Comparison of ENCODE assay signal across 16 cellular contexts in genomic region chr16:81928975-81929374, GRCh38.
DNase-seq lines count a peak whose midpoint lies in the region; ATAC-seq and TF ChIP-seq lines count a peak whose summit lies in the region.
"Had no signal": no experiment of that assay in that cellular context is flagged by ENCODE, and none has a peak within 500 bp of the region (broad histone marks: within the 10 kb centered on the region; RNA-seq: fewer than 3 reads in every experiment).

No MANE protein-coding gene starts in this region.

- peak; percentile 42 for ATAC-seq in stimulated activated naive CD8-positive, alpha-beta T cell treated with anti-CD3 and anti-CD28 coated beads, Interleukin-15, amount 100 ng/mL, for 72 hours
- ATAC-seq in GM18520 (IDR thresholded peaks at IDR 0.05; ENCODE audit: unreplicated experiment), result no peak
- ATAC-seq: Right ventricle myocardium inferior had no signal

- H3K27ac Mint-ChIP-seq in stimulated activated naive CD8-positive, alpha-beta T cell treated with anti-CD3 and anti-CD28 coated beads, Interleukin-15, amount 100 ng/mL, for 72 hours, result peak overlapping the region; percentile 3 to 65
- H3K27ac Mint-ChIP-seq: activated T-cell treated with anti-CD3 and anti-CD28 coated beads, Interleukin-2, amount 50 U/mL, for 24 hours; brain had no signal

- DNase-seq in activated T-cell treated with anti-CD3 and anti-CD28 coated beads for 48 hours (ENCODE audit: low read depth) (peak; percentile 1), activated T-cell treated with anti-CD3 and anti-CD28 coated beads for 4 hours (no peak), islet precursor cell (peak; percentile 45), COR-L47 (lab: John Stamatoyannopoulos, UW) (no peak), tibial nerve (ENCODE audit: low spot score in 2 of 2) (no peak)
- DNase-seq in activated CD4-positive, alpha-beta T cell treated with anti-CD3 and anti-CD28 coated beads, Interleukin-2, amount 50 U/mL, for 48 hours, result peak; percentile 33 to 57
- DNase-seq in stimulated activated naive CD8-positive, alpha-beta T cell treated with anti-CD3 and anti-CD28 coated beads, Interleukin-15, amount 100 ng/mL, for 72 hours, result no peak
- DNase-seq: activated T-cell treated with anti-CD3 and anti-CD28 coated beads, Interleukin-2, amount 50 U/mL, for 24 hours; DMS79 treated with DMSO at 0.1 percent for 48 hours; HCEC 1CT; NCI-H1436; small intestine; T1000 had no signal

- no peak for TF ChIP-seq EP300 in tibial nerve (IDR thresholded peaks at IDR 0.05)

- H3K4me1 Mint-ChIP-seq in stimulated activated naive CD8-positive, alpha-beta T cell treated with anti-CD3 and anti-CD28 coated beads, Interleukin-15, amount 100 ng/mL, for 72 hours, result peaks cover 8% of the 10 kb centered on the region
- H3K4me1 Mint-ChIP-seq: brain had no signal

- no peak for TF ChIP-seq CTCF in tibial nerve (IDR thresholded peaks at IDR 0.05)

- no peaks in the 10 kb centered on the region for H3K27me3 ChIP-seq in tibial nerve

- no peak overlapping the region for H3K4me3 Mint-ChIP-seq in stimulated activated naive CD8-positive, alpha-beta T cell treated with anti-CD3 and anti-CD28 coated beads, Interleukin-15, amount 100 ng/mL, for 72 hours
- H3K4me3 Mint-ChIP-seq: activated T-cell treated with anti-CD3 and anti-CD28 coated beads, Interleukin-2, amount 50 U/mL, for 24 hours; brain had no signal

- no peaks in the 10 kb centered on the region for H3K4me1 ChIP-seq in tibial nerve

- no peaks in the 10 kb centered on the region for H3K9me3 ChIP-seq in tibial nerve

- no peak overlapping the region for H3K4me3 ChIP-seq in tibial nerve

- no peaks in the 10 kb centered on the region for H3K27me3 Mint-ChIP-seq in stimulated activated naive CD8-positive, alpha-beta T cell treated with anti-CD3 and anti-CD28 coated beads, Interleukin-15, amount 100 ng/mL, for 72 hours
- H3K27me3 Mint-ChIP-seq: activated T-cell treated with anti-CD3 and anti-CD28 coated beads, Interleukin-2, amount 50 U/mL, for 24 hours had no signal

- peaks cover 0 to 5% (median 0%) of the 10 kb centered on the region in 3 donors for H3K36me3 ChIP-seq in tibial nerve

- H3K9me3 Mint-ChIP-seq in stimulated activated naive CD8-positive, alpha-beta T cell treated with anti-CD3 and anti-CD28 coated beads, Interleukin-15, amount 100 ng/mL, for 72 hours, result no peaks in the 10 kb centered on the region
- H3K9me3 Mint-ChIP-seq: activated T-cell treated with anti-CD3 and anti-CD28 coated beads, Interleukin-2, amount 50 U/mL, for 24 hours; brain had no signal

- WGBS in tibial nerve, 2 donors, result 53 to 65% methylated on average over 7 to 8 of the region's 8 CpGs

- no peak overlapping the region for H3K27ac ChIP-seq in tibial nerve

- TF ChIP-seq POLR2A in tibial nerve (IDR thresholded peaks at IDR 0.05), result no peak

Comparison
In these comparisons a context has a peak if more than half of its experiments do, and no peak if none do; other contexts are left out.
1. DNase-seq: peak in activated T-cell treated with anti-CD3 and anti-CD28 coated beads for 48 hours (single experiment), activated CD4-positive, alpha-beta T cell treated with anti-CD3 and anti-CD28 coated beads, Interleukin-2, amount 50 U/mL, for 48 hours (2 of 2) and islet precursor cell (single experiment); none in activated T-cell treated with anti-CD3 and anti-CD28 coated beads for 4 hours (single experiment), stimulated activated naive CD8-positive, alpha-beta T cell treated with anti-CD3 and anti-CD28 coated beads, Interleukin-15, amount 100 ng/mL, for 72 hours (0 of 2), COR-L47 (single experiment) and tibial nerve (0 of 2).